Comparison of ENCODE assay signal across 21 cellular contexts in genomic region chr16:74465851-74466685, GRCh38. TPM values are rescaled to one million over a fixed set of nuclear protein-coding genes. Genes with fewer than 3 reads are reported as not detected.
DNase-seq lines count a peak whose midpoint lies in the region; ATAC-seq and TF ChIP-seq lines count a peak whose summit lies in the region.
"Had no signal": no experiment of that assay in that cellular context is flagged by ENCODE, and none has a peak within 500 bp of the region (broad histone marks: within the 10 kb centered on the region; RNA-seq: fewer than 3 reads in every experiment).

No MANE protein-coding gene starts in this region.

- peaks cover 17% of the 10 kb centered on the region for H3K4me1 Mint-ChIP-seq in activated T-cell treated with anti-CD3 and anti-CD28 coated beads, Interleukin-2, amount 50 U/mL, for 72 hours (ENCODE audit: low read depth)
- H3K4me1 Mint-ChIP-seq in CD4-positive, alpha-beta T cell (ENCODE audit: low read depth), result peaks cover 18% of the 10 kb centered on the region
- peaks cover 12% of the 10 kb centered on the region for H3K4me1 Mint-ChIP-seq in activated naive CD8-positive, alpha-beta T cell treated with anti-CD3 and anti-CD28 coated beads for 36 hours
- H3K4me1 Mint-ChIP-seq in naive thymus-derived CD8-positive, alpha-beta T cell, result peaks cover 6 to 19% (median 12%) of the 10 kb centered on the region in 4 donors
- H3K4me1 Mint-ChIP-seq: CD14-positive monocyte had no signal

- POLR2A ChIA-PET in CD4-positive, alpha-beta T cell (lab: Charles Lee), result no interaction called here
- POLR2A ChIA-PET in naive thymus-derived CD8-positive, alpha-beta T cell (lab: Charles Lee), result no interaction called here

- H3K4me3 Mint-ChIP-seq in activated T-cell treated with anti-CD3 and anti-CD28 coated beads, Interleukin-2, amount 50 U/mL, for 72 hours, result peak overlapping the region in 1 of 2 donors; percentile 34
- H3K4me3 Mint-ChIP-seq in CD4-positive, alpha-beta T cell, result no peak overlapping the region
- no peak overlapping the region for H3K4me3 Mint-ChIP-seq in activated naive CD8-positive, alpha-beta T cell treated with anti-CD3 and anti-CD28 coated beads for 36 hours
- no peak overlapping the region for H3K4me3 Mint-ChIP-seq in naive thymus-derived CD8-positive, alpha-beta T cell
- H3K4me3 Mint-ChIP-seq: CD14-positive monocyte had no signal

- peak overlapping the region; percentile 81 for H3K27ac Mint-ChIP-seq in activated T-cell treated with anti-CD3 and anti-CD28 coated beads, Interleukin-2, amount 50 U/mL, for 72 hours
- H3K27ac Mint-ChIP-seq in CD4-positive, alpha-beta T cell, result peak overlapping the region; percentile 85
- H3K27ac Mint-ChIP-seq in activated naive CD8-positive, alpha-beta T cell treated with anti-CD3 and anti-CD28 coated beads for 36 hours, result peak overlapping the region; percentile 69
- peak overlapping the region; percentile 25 to 80 (median 68) for H3K27ac Mint-ChIP-seq in naive thymus-derived CD8-positive, alpha-beta T cell

- no peak overlapping the region for H2AK5ac ChIP-seq in trophoblast cell (ENCODE audit: low read length)

- H3K14ac ChIP-seq in trophoblast cell (ENCODE audit: low read length), result no peak overlapping the region

- no peak overlapping the region for H4K12ac ChIP-seq in trophoblast cell (ENCODE audit: low read depth, low read length)

- intact Hi-C loops in CD4-positive, alpha-beta T cell (cut with DNase I, micrococcal nuclease), result no loop called here

- no peak overlapping the region for H3K9ac ChIP-seq in trophoblast cell (ENCODE audit: low read length)
- H3K9ac ChIP-seq: KMS-11 had no signal

- peaks cover 10 to 15% of the 10 kb centered on the region in 2 donors for H3K36me3 Mint-ChIP-seq in activated T-cell treated with anti-CD3 and anti-CD28 coated beads, Interleukin-2, amount 50 U/mL, for 72 hours (ENCODE audit: insufficient read depth in 2 of 2)
- H3K36me3 Mint-ChIP-seq in CD4-positive, alpha-beta T cell (ENCODE audit: low read depth), result peaks cover 96% of the 10 kb centered on the region
- peaks cover 15% of the 10 kb centered on the region for H3K36me3 Mint-ChIP-seq in activated naive CD8-positive, alpha-beta T cell treated with anti-CD3 and anti-CD28 coated beads for 36 hours
- H3K36me3 Mint-ChIP-seq in naive thymus-derived CD8-positive, alpha-beta T cell, result peaks cover 0 to 99% (median 45%) of the 10 kb centered on the region in 3 donors

- H3K4me1 ChIP-seq in trophoblast cell (ENCODE audit: control insufficient read depth in 1 of 2, insufficient read depth in 2 of 2, low read length in 2 of 2), result peaks cover 2 to 3% of the 10 kb centered on the region in 2 experiments
- H3K4me1 ChIP-seq: Peyer's patch, SJCRH30 had no signal

- H3K27ac ChIP-seq in CD4-positive, alpha-beta T cell (ENCODE audit: low read depth, low read length), result no peak overlapping the region
- no peak overlapping the region for H3K27ac ChIP-seq in trophoblast cell (ENCODE audit: low read depth, low read length)
- H3K27ac ChIP-seq: esophagus squamous epithelium, KMS-11, Peyer's patch, SJCRH30 had no signal

- H3K9me3 Mint-ChIP-seq in activated T-cell treated with anti-CD3 and anti-CD28 coated beads, Interleukin-2, amount 50 U/mL, for 72 hours, result no peaks in the 10 kb centered on the region
- H3K9me3 Mint-ChIP-seq in CD4-positive, alpha-beta T cell, result no peaks in the 10 kb centered on the region
- H3K9me3 Mint-ChIP-seq in activated naive CD8-positive, alpha-beta T cell treated with anti-CD3 and anti-CD28 coated beads for 36 hours, result no peaks in the 10 kb centered on the region
- H3K9me3 Mint-ChIP-seq in naive thymus-derived CD8-positive, alpha-beta T cell, result no peaks in the 10 kb centered on the region
- H3K9me3 Mint-ChIP-seq: CD14-positive monocyte had no signal

- no peak overlapping the region for H4K8ac ChIP-seq in trophoblast cell (ENCODE audit: low read depth, low read length)

- H4K91ac ChIP-seq in trophoblast cell (ENCODE audit: low read depth, low read length), result no peak overlapping the region

- no CpG with 5 or more reads among the region's 6 CpGs for WGBS in trophoblast cell (ENCODE audit: extremely low coverage, insufficient coverage, insufficient read length)

- no peaks in the 10 kb centered on the region for H3K79me2 ChIP-seq in trophoblast cell (ENCODE audit: control insufficient read depth, insufficient read depth, low read length, poor library complexity)

- H3K18ac ChIP-seq in trophoblast cell (ENCODE audit: low read length), result no peak overlapping the region

- CTCF ChIA-PET in CD4-positive, alpha-beta T cell (lab: Charles Lee), result no interaction called here

- H2BK120ac ChIP-seq in trophoblast cell (ENCODE audit: insufficient read depth, low read length, poor library complexity), result no peak overlapping the region

- peaks cover 29 to 51% of the 10 kb centered on the region in 2 experiments for H3K36me3 ChIP-seq in trophoblast cell (ENCODE audit: control insufficient read depth in 1 of 2, insufficient read depth in 2 of 2, low read length in 2 of 2)

- H3K27me3 Mint-ChIP-seq in activated T-cell treated with anti-CD3 and anti-CD28 coated beads, Interleukin-2, amount 50 U/mL, for 72 hours (ENCODE audit: low read depth), result no peaks in the 10 kb centered on the region
- H3K27me3 Mint-ChIP-seq in CD4-positive, alpha-beta T cell, result no peaks in the 10 kb centered on the region
- H3K27me3 Mint-ChIP-seq in activated naive CD8-positive, alpha-beta T cell treated with anti-CD3 and anti-CD28 coated beads for 36 hours, result no peaks in the 10 kb centered on the region
- no peaks in the 10 kb centered on the region for H3K27me3 Mint-ChIP-seq in naive thymus-derived CD8-positive, alpha-beta T cell

- ATAC-seq in activated T-cell treated with anti-CD3 and anti-CD28 coated beads, Interleukin-2, amount 50 U/mL, for 72 hours (replicated peaks in 1 of 2), result no peak
- no peak for ATAC-seq in CD4-positive, alpha-beta T cell (ENCODE audit: poor library complexity)
- ATAC-seq in naive thymus-derived CD8-positive, alpha-beta T cell, result no peak

- H3K4me2 ChIP-seq in trophoblast cell (ENCODE audit: low read length), result no peak overlapping the region
- H3K4me2 ChIP-seq: KMS-11 had no signal

- no peak overlapping the region for H2AFZ ChIP-seq in trophoblast cell (ENCODE audit: insufficient read depth, low read length, poor library complexity)

- peaks cover 2% of the 10 kb centered on the region for H3K79me1 ChIP-seq in trophoblast cell (ENCODE audit: low read length)

- H3K27me3 ChIP-seq in CD4-positive, alpha-beta T cell (ENCODE audit: control insufficient read depth, insufficient read depth, low read length), result no peaks in the 10 kb centered on the region
- H3K27me3 ChIP-seq in trophoblast cell (ENCODE audit: insufficient read depth, low read length), result no peaks in the 10 kb centered on the region
- H3K27me3 ChIP-seq: esophagus squamous epithelium, Peyer's patch, SJCRH30 had no signal

- H3K23ac ChIP-seq in trophoblast cell (ENCODE audit: low read length), result no peak overlapping the region

- no peak overlapping the region for H2BK12ac ChIP-seq in trophoblast cell (ENCODE audit: low read length)

- DNase-seq in activated T-cell treated with anti-CD3 and anti-CD28 coated beads, Interleukin-2, amount 50 U/mL, for 72 hours, result no peak
- DNase-seq in activated T-cell treated with anti-CD3 and anti-CD28 coated beads, Interleukin-2, amount 50 U/mL, for 1 hour, result no peak
- no peak for DNase-seq in CD4-positive, alpha-beta T cell
- no peak for DNase-seq in activated naive CD8-positive, alpha-beta T cell treated with anti-CD3 and anti-CD28 coated beads for 36 hours
- no peak for DNase-seq in naive thymus-derived CD8-positive, alpha-beta T cell
- DNase-seq in stimulated activated naive CD4-positive, alpha-beta T cell treated with Interleukin-2 at 50 U/mL for 16 hours (lab: John Stamatoyannopoulos, UW), result no peak
- DNase-seq in trophoblast cell (no peak), NCI-H2171 (lab: John Stamatoyannopoulos, UW) (no peak)
- DNase-seq: activated naive CD4-positive, alpha-beta T cell treated with anti-CD3 and anti-CD28 coated beads, Interleukin-2, amount 50 U/mL, for 16 hours; effector CD8-positive, alpha-beta T cell; esophagus squamous epithelium; islet precursor cell; NCI-H1436 treated with DMSO at 0.1 percent for 48 hours; NCI-H510A treated with DMSO at 0.1 percent for 48 hours; nucleus accumbens; Peyer's patch; SJCRH30; stimulated activated CD4-positive, alpha-beta T cell treated with anti-CD3 and anti-CD28 coated beads, Interleukin-4, amount 100 ng/mL, for 4 hours had no signal

- H3K4ac ChIP-seq in trophoblast cell (ENCODE audit: low read depth, low read length), result no peak overlapping the region

- no peak for TF ChIP-seq CTCF in CD4-positive, alpha-beta T cell (IDR thresholded peaks at IDR 0.05)

- no peak overlapping the region for H2BK5ac ChIP-seq in trophoblast cell (ENCODE audit: low read depth, low read length, poor library complexity)

- no peak overlapping the region for H3K4me3 ChIP-seq in trophoblast cell (ENCODE audit: low read depth, low read length)
- H3K4me3 ChIP-seq: esophagus squamous epithelium, lung, Peyer's patch, SJCRH30 had no signal

- no peaks in the 10 kb centered on the region for H3K9me3 ChIP-seq in CD4-positive, alpha-beta T cell (ENCODE audit: control insufficient read depth, low read length)
- peaks cover 2% of the 10 kb centered on the region for H3K9me3 ChIP-seq in trophoblast cell (ENCODE audit: insufficient read depth, low read depth, low read length)
- H3K9me3 ChIP-seq: esophagus squamous epithelium, Peyer's patch, SJCRH30 had no signal

RNA-seq across cellular contexts. Expression of gene CLEC18B, which starts 44.8 kb away (rescaled TPM):
- total RNA-seq in activated T-cell treated with anti-CD3 and anti-CD28 coated beads, Interleukin-2, amount 50 U/mL, for 72 hours, result 1 to 10 TPM; 2.1 to 2.4 TPM
- total RNA-seq in CD4-positive, alpha-beta T cell, result 1 to 10 TPM; 1.1 TPM
- total RNA-seq in activated naive CD8-positive, alpha-beta T cell treated with anti-CD3 and anti-CD28 coated beads for 36 hours, result under 1 TPM; 0.36 to 0.39 TPM
- 1 to 10 TPM; 4.2 TPM for total RNA-seq in naive thymus-derived CD8-positive, alpha-beta T cell
- not detected for polyA plus RNA-seq in naive thymus-derived CD8-positive, alpha-beta T cell
- polyA plus RNA-seq in trophoblast cell (2013), result 0.22 and 0.29 TPM in 2 replicates
- total RNA-seq: SJCRH30 had no signal
- polyA plus RNA-seq: CD14-positive monocyte had no signal
